1 cellular context compared by ENCODE assay signal in genomic region chr3:45496550-45496949, GRCh38.
TF ChIP-seq lines count a peak whose summit lies in the region.

No MANE protein-coding gene starts in this region.

TF ChIP-seq in WTC11, 78 proteins besides CTCF, POLR2A, EP300 and RAD21 (continued from another document):
- TF ChIP-seq NR1H2 (CRISPR knock-in tag; IDR thresholded peaks at IDR 0.05) (no peak), IRF1 (CRISPR knock-in tag; IDR thresholded peaks at IDR 0.05) (no peak), ZNF512 (CRISPR knock-in tag; IDR thresholded peaks at IDR 0.05; ENCODE audit: borderline replicate concordance) (no peak)
